Comparison of ENCODE assay signal across 35 cellular contexts in genomic region chr2:204445149-204445548, GRCh38.
"Had no signal": no experiment of that assay in that cellular context is flagged by ENCODE, and none has a peak within 500 bp of the region (broad histone marks: within the 10 kb centered on the region; RNA-seq: fewer than 3 reads in every experiment).

No MANE protein-coding gene starts in this region.

- H3K4me3 ChIP-seq: MG63 had no signal

- H3K27me3 ChIP-seq: MG63 had no signal

- H3K36me3 ChIP-seq: MG63 had no signal

- DNase-seq: Karpas-422, Kasumi-1, MG63, MM.1S, MV-4-11, NCI-H1048, NCI-H1092, NCI-H1092 treated with DMSO at 0.1 percent for 48 hours, NCI-H1105, NCI-H1105 treated with DMSO at 0.1 percent for 48 hours, NCI-H1417, NCI-H1417 treated with DMSO at 0.1 percent for 48 hours, NCI-H1436, NCI-H1436 treated with DMSO at 0.1 percent for 48 hours, NCI-H146, NCI-H1694, NCI-H1694 treated with DMSO at 0.1 percent for 48 hours, NCI-H187, NCI-H187 treated with DMSO at 0.1 percent for 48 hours, NCI-H1930, NCI-H2029, NCI-H2029 treated with DMSO at 0.1 percent for 48 hours, NCI-H2081, NCI-H2081 treated with DMSO at 0.1 percent for 48 hours, NCI-H2107, NCI-H2171, NCI-H2171 treated with DMSO at 0.1 percent for 48 hours, NCI-H2227 treated with DMSO at 0.1 percent for 48 hours, NCI-H226, NCI-H345, NCI-H446, NCI-H446 treated with DMSO at 0.1 percent for 48 hours, NCI-H510A, NCI-H510A treated with DMSO at 0.1 percent for 48 hours, NCI-H524 had no signal
